1 cellular context compared by ENCODE assay signal in the genomic region with DNA sequence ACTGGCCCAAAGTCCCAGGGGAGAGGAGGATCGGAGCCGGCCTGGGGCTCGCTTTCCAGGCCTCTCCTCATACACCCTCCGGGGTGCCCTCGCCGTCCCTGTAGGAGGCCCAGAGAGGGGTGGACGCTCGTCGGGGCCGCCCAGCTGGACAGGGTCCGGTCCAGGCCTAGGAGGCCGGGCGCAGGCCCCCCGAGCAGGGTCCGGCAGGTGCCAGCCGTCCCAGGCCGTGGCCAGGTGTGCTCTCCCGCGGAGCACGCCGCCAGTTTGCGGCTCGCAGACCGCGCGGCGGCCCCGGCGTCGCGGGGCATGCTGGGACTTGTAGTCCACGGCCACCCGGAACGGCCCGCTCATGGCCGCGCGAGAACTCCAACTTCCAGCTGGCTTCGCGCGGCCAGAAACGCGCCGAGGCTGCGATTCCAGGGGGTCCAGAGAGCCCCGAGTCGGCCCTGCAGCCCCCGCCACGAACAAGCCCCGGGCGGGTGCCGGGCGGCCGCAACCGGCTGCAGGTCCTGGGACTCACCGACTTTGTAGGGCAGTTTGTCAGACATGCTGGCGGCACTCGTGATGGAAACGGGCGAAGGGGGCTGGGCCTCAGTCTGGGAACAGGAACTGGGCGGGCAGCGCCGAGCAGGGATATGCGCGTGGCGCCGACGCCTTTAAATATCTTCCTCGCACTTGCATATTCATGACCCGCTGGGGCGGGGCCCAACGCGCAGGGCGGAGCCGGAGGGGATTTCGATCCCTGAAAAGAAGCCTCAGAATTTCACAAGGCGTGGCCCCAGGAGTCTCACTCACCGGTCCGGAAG.
A peak's percentile ranks its signal among the peaks of the same experiment; 100 is the strongest.
TF ChIP-seq lines count a peak whose summit lies in the region.

A gene (minus strand): TSS at position 633 of the 806 bp plus-strand sequence. CDS start 85 bp downstream, at position 548.

TF ChIP-seq in HepG2, 621 proteins besides CTCF, POLR2A, EP300 and RAD21 (continued from another document and continues in another):
- TF ChIP-seq ZNF44 (CRISPR knock-in tag; IDR thresholded peaks at IDR 0.05) (no peak; the same call in 1 of the 2 replicates), AGO1 (IDR thresholded peaks at IDR 0.05; ENCODE audit: low read depth, low read length, poor library complexity, severe bottlenecking) (peak; percentile 84), ZNF747 (CRISPR knock-in tag; IDR thresholded peaks at IDR 0.05; ENCODE audit: borderline replicate concordance) (peak; percentile 98), ZSCAN22 (CRISPR knock-in tag; IDR thresholded peaks at IDR 0.05) (no peak), SAP130 (CRISPR knock-in tag; IDR thresholded peaks at IDR 0.05; ENCODE audit: low read depth) (peak; percentile 99), RNF2 (conservative IDR thresholded peaks at IDR 0.05; ENCODE audit: low read depth) (peak; percentile 84; the same call in 1 of the 2 replicates), SMARCE1 (IDR thresholded peaks at IDR 0.05; ENCODE audit: borderline replicate concordance) (no peak), ZNF816 (CRISPR knock-in tag; IDR thresholded peaks at IDR 0.05; ENCODE audit: borderline replicate concordance) (peak; percentile 99), ZNF550 (CRISPR knock-in tag; IDR thresholded peaks at IDR 0.05; ENCODE audit: borderline replicate concordance) (peak; percentile 98), ZNF564 (CRISPR knock-in tag; IDR thresholded peaks at IDR 0.05) (peak; percentile 96), ZFP36L1 (CRISPR knock-in tag; IDR thresholded peaks at IDR 0.05) (peak; percentile 92; the same call in 1 of the 2 replicates), ZNF577 (CRISPR knock-in tag; IDR thresholded peaks at IDR 0.05; ENCODE audit: borderline replicate concordance, low read depth) (peak; percentile 54; the same call in 1 of the 2 replicates), ZNF30 (CRISPR knock-in tag; IDR thresholded peaks at IDR 0.05) (no peak; the same call in 1 of the 2 replicates), SNRNP70 (IDR thresholded peaks at IDR 0.05; ENCODE audit: low read depth, low read length) (no peak), ZNF430 (CRISPR knock-in tag; IDR thresholded peaks at IDR 0.05) (peak; percentile 99), ZFP90 (CRISPR knock-in tag; IDR thresholded peaks at IDR 0.05; ENCODE audit: borderline replicate concordance) (peak; percentile 96), NFKB2 (CRISPR knock-in tag; IDR thresholded peaks at IDR 0.05; ENCODE audit: borderline replicate concordance) (peak; percentile 89; the same call in 1 of the 2 replicates), ZNF260 (CRISPR knock-in tag; IDR thresholded peaks at IDR 0.05; ENCODE audit: borderline replicate concordance, low read depth) (peak; percentile 84; the same call in 1 of the 2 replicates)
- TF ChIP-seq, protein P1, sequence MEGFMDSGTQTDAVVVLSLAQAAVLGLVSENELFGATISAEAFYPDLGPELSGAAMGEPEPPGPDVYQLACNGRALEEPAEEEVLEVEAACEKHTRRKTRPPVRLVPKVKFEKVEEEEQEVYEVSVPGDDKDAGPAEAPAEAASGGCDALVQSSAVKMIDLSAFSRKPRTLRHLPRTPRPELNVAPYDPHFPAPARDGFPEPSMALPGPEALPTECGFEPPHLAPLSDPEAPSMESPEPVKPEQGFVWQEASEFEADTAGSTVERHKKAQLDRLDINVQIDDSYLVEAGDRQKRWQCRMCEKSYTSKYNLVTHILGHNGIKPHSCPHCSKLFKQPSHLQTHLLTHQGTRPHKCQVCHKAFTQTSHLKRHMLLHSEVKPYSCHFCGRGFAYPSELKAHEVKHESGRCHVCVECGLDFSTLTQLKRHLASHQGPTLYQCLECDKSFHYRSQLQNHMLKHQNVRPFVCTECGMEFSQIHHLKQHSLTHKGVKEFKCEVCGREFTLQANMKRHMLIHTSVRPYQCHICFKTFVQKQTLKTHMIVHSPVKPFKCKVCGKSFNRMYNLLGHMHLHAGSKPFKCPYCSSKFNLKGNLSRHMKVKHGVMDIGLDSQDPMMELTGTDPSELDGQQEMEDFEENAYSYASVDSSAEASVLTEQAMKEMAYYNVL (CRISPR knock-in tag; IDR thresholded peaks at IDR 0.05; ENCODE audit: borderline replicate concordance), result peak; percentile 91
- TF ChIP-seq, protein P2, sequence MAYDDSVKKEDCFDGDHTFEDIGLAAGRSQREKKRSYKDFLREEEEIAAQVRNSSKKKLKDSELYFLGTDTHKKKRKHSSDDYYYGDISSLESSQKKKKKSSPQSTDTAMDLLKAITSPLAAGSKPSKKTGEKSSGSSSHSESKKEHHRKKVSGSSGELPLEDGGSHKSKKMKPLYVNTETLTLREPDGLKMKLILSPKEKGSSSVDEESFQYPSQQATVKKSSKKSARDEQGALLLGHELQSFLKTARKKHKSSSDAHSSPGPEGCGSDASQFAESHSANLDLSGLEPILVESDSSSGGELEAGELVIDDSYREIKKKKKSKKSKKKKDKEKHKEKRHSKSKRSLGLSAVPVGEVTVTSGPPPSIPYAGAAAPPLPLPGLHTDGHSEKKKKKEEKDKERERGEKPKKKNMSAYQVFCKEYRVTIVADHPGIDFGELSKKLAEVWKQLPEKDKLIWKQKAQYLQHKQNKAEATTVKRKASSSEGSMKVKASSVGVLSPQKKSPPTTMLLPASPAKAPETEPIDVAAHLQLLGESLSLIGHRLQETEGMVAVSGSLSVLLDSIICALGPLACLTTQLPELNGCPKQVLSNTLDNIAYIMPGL (CRISPR knock-in tag; IDR thresholded peaks at IDR 0.05; ENCODE audit: borderline replicate concordance in 1 of 2, low read depth in 1 of 2), result peak in 1 of 2 experiments; percentile 84
- TF ChIP-seq, protein P3, sequence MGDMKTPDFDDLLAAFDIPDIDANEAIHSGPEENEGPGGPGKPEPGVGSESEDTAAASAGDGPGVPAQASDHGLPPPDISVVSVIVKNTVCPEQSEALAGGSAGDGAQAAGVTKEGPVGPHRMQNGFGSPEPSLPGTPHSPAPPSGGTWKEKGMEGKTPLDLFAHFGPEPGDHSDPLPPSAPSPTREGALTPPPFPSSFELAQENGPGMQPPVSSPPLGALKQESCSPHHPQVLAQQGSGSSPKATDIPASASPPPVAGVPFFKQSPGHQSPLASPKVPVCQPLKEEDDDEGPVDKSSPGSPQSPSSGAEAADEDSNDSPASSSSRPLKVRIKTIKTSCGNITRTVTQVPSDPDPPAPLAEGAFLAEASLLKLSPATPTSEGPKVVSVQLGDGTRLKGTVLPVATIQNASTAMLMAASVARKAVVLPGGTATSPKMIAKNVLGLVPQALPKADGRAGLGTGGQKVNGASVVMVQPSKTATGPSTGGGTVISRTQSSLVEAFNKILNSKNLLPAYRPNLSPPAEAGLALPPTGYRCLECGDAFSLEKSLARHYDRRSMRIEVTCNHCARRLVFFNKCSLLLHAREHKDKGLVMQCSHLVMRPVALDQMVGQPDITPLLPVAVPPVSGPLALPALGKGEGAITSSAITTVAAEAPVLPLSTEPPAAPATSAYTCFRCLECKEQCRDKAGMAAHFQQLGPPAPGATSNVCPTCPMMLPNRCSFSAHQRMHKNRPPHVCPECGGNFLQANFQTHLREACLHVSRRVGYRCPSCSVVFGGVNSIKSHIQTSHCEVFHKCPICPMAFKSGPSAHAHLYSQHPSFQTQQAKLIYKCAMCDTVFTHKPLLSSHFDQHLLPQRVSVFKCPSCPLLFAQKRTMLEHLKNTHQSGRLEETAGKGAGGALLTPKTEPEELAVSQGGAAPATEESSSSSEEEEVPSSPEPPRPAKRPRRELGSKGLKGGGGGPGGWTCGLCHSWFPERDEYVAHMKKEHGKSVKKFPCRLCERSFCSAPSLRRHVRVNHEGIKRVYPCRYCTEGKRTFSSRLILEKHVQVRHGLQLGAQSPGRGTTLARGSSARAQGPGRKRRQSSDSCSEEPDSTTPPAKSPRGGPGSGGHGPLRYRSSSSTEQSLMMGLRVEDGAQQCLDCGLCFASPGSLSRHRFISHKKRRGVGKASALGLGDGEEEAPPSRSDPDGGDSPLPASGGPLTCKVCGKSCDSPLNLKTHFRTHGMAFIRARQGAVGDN (CRISPR knock-in tag; IDR thresholded peaks at IDR 0.05), result peak; percentile 95
- TF ChIP-seq, protein P4, sequence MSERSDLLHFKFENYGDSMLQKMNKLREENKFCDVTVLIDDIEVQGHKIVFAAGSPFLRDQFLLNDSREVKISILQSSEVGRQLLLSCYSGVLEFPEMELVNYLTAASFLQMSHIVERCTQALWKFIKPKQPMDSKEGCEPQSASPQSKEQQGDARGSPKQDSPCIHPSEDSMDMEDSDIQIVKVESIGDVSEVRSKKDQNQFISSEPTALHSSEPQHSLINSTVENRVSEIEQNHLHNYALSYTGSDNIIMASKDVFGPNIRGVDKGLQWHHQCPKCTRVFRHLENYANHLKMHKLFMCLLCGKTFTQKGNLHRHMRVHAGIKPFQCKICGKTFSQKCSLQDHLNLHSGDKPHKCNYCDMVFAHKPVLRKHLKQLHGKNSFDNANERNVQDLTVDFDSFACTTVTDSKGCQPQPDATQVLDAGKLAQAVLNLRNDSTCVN (CRISPR knock-in tag; IDR thresholded peaks at IDR 0.05; ENCODE audit: borderline replicate concordance), result peak; percentile 65; the same call in 1 of the 2 replicates
- TF ChIP-seq, protein P5, sequence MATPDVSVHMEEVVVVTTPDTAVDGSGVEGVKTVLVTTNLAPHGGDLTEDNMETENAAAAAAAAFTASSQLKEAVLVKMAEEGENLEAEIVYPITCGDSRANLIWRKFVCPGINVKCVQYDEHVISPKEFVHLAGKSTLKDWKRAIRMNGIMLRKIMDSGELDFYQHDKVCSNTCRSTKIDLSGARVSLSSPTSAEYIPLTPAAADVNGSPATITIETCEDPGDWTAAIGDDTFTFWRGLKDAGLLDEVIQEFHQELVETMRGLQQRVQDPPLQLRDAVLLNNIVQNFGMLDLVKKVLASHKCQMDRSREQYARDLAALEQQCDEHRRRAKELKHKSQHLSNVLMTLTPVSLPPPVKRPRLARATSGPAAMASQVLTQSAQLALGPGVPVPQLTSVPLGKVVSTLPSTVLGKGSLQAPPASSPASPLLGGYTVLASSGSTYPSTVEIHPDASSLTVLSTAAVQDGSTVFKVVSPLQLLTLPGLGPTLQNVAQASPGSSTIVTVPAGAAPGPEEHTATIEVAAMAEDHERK (CRISPR knock-in tag; IDR thresholded peaks at IDR 0.05; ENCODE audit: low read depth), result peak; percentile 82
- TF ChIP-seq, protein P6, sequence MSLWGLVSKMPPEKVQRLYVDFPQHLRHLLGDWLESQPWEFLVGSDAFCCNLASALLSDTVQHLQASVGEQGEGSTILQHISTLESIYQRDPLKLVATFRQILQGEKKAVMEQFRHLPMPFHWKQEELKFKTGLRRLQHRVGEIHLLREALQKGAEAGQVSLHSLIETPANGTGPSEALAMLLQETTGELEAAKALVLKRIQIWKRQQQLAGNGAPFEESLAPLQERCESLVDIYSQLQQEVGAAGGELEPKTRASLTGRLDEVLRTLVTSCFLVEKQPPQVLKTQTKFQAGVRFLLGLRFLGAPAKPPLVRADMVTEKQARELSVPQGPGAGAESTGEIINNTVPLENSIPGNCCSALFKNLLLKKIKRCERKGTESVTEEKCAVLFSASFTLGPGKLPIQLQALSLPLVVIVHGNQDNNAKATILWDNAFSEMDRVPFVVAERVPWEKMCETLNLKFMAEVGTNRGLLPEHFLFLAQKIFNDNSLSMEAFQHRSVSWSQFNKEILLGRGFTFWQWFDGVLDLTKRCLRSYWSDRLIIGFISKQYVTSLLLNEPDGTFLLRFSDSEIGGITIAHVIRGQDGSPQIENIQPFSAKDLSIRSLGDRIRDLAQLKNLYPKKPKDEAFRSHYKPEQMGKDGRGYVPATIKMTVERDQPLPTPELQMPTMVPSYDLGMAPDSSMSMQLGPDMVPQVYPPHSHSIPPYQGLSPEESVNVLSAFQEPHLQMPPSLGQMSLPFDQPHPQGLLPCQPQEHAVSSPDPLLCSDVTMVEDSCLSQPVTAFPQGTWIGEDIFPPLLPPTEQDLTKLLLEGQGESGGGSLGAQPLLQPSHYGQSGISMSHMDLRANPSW (CRISPR knock-in tag; IDR thresholded peaks at IDR 0.05; ENCODE audit: borderline replicate concordance), result peak; percentile 100
- TF ChIP-seq, protein P7, sequence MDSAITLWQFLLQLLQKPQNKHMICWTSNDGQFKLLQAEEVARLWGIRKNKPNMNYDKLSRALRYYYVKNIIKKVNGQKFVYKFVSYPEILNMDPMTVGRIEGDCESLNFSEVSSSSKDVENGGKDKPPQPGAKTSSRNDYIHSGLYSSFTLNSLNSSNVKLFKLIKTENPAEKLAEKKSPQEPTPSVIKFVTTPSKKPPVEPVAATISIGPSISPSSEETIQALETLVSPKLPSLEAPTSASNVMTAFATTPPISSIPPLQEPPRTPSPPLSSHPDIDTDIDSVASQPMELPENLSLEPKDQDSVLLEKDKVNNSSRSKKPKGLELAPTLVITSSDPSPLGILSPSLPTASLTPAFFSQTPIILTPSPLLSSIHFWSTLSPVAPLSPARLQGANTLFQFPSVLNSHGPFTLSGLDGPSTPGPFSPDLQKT (CRISPR knock-in tag; IDR thresholded peaks at IDR 0.05; ENCODE audit: borderline replicate concordance), result peak; percentile 70; the same call in 1 of the 2 replicates
- TF ChIP-seq, protein P8, sequence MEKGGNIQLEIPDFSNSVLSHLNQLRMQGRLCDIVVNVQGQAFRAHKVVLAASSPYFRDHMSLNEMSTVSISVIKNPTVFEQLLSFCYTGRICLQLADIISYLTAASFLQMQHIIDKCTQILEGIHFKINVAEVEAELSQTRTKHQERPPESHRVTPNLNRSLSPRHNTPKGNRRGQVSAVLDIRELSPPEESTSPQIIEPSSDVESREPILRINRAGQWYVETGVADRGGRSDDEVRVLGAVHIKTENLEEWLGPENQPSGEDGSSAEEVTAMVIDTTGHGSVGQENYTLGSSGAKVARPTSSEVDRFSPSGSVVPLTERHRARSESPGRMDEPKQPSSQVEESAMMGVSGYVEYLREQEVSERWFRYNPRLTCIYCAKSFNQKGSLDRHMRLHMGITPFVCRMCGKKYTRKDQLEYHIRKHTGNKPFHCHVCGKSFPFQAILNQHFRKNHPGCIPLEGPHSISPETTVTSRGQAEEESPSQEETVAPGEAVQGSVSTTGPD (CRISPR knock-in tag; IDR thresholded peaks at IDR 0.05), result peak; percentile 61; the same call in 1 of the 2 replicates
- TF ChIP-seq, protein P9, sequence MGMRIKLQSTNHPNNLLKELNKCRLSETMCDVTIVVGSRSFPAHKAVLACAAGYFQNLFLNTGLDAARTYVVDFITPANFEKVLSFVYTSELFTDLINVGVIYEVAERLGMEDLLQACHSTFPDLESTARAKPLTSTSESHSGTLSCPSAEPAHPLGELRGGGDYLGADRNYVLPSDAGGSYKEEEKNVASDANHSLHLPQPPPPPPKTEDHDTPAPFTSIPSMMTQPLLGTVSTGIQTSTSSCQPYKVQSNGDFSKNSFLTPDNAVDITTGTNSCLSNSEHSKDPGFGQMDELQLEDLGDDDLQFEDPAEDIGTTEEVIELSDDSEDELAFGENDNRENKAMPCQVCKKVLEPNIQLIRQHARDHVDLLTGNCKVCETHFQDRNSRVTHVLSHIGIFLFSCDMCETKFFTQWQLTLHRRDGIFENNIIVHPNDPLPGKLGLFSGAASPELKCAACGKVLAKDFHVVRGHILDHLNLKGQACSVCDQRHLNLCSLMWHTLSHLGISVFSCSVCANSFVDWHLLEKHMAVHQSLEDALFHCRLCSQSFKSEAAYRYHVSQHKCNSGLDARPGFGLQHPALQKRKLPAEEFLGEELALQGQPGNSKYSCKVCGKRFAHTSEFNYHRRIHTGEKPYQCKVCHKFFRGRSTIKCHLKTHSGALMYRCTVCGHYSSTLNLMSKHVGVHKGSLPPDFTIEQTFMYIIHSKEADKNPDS (CRISPR knock-in tag; IDR thresholded peaks at IDR 0.05), result no peak; the same call in 1 of the 2 replicates
- TF ChIP-seq, protein P10, sequence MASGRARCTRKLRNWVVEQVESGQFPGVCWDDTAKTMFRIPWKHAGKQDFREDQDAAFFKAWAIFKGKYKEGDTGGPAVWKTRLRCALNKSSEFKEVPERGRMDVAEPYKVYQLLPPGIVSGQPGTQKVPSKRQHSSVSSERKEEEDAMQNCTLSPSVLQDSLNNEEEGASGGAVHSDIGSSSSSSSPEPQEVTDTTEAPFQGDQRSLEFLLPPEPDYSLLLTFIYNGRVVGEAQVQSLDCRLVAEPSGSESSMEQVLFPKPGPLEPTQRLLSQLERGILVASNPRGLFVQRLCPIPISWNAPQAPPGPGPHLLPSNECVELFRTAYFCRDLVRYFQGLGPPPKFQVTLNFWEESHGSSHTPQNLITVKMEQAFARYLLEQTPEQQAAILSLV (CRISPR knock-in tag; IDR thresholded peaks at IDR 0.05; ENCODE audit: borderline replicate concordance), result peak; percentile 84; the same call in 1 of the 2 replicates
